In genomic region chr3:79085166-79085565, GRCh38 we compare ENCODE assay signal across 29 cellular contexts.
DNase-seq lines count a peak whose midpoint lies in the region; FAIRE-seq and TF ChIP-seq lines count a peak whose summit lies in the region.
"Had no signal": no experiment of that assay in that cellular context is flagged by ENCODE, and none has a peak within 500 bp of the region (broad histone marks: within the 10 kb centered on the region; RNA-seq: fewer than 3 reads in every experiment).

No MANE protein-coding gene starts in this region.

- H3K23ac ChIP-seq in H1 (ENCODE audit: insufficient read length) (no peak overlapping the region), mesenchymal stem cell (ENCODE audit: low read length in 2 of 2) (no peak overlapping the region)

- peaks cover 7% of the 10 kb centered on the region for H3K4me1 Mint-ChIP-seq in HFFc6 (ENCODE audit: low read depth)
- H3K4me1 Mint-ChIP-seq: stimulated activated naive CD8-positive, alpha-beta T cell treated with anti-CD3 and anti-CD28 coated beads, Interleukin-15, amount 100 ng/mL, for 72 hours had no signal

- H3K9me3 Mint-ChIP-seq in HFFc6 = no peaks in the 10 kb centered on the region
- H3K9me3 Mint-ChIP-seq: activated T-cell treated with anti-CD3 and anti-CD28 coated beads, Interleukin-2, amount 50 U/mL, for 4 hours; nephron; stimulated activated naive CD8-positive, alpha-beta T cell treated with anti-CD3 and anti-CD28 coated beads, Interleukin-15, amount 100 ng/mL, for 72 hours had no signal

- H2AK5ac ChIP-seq in H1 (ENCODE audit: low read depth, low read length) = no peak overlapping the region
- no peak overlapping the region for H2AK5ac ChIP-seq in mesenchymal stem cell (ENCODE audit: low read length, severe bottlenecking)

- H3K14ac ChIP-seq in H1 (ENCODE audit: insufficient read length) (no peak overlapping the region), mesenchymal stem cell (ENCODE audit: low read length in 2 of 2) (no peak overlapping the region)

- intact Hi-C loops in posterior vena cava (cut with DNase I) = no loop called here

- H3K4me1 ChIP-seq in H1 (replicated peaks in 1 of 4; ENCODE audit: control insufficient read depth in 3 of 4, insufficient read depth in 4 of 4, low read length in 3 of 4) = peaks cover 0 to 4% (median 2%) of the 10 kb centered on the region in 4 experiments; a peak in 2 of 7 replicates
- no peaks in the 10 kb centered on the region for H3K4me1 ChIP-seq in mesenchymal stem cell (ENCODE audit: control insufficient read depth, insufficient read depth, low read depth, low read length)
- no peaks in the 10 kb centered on the region for H3K4me1 ChIP-seq in MM.1S (ENCODE audit: low read length)
- H3K4me1 ChIP-seq: gastrocnemius medialis, right lobe of liver, thyroid gland had no signal

- no peaks in the 10 kb centered on the region for H3K36me3 ChIP-seq in H1 (ENCODE audit: control insufficient read depth in 2 of 4, insufficient read depth in 4 of 4, low read length in 3 of 4)
- H3K36me3 ChIP-seq in mesenchymal stem cell (ENCODE audit: control insufficient read depth in 1 of 2, insufficient read depth in 2 of 2, low read depth in 1 of 2, low read length in 2 of 2) = no peaks in the 10 kb centered on the region
- no peaks in the 10 kb centered on the region for H3K36me3 ChIP-seq in MM.1S (replicated peaks; ENCODE audit: insufficient read depth, low read length)
- H3K36me3 ChIP-seq: gastrocnemius medialis, right lobe of liver, thyroid gland had no signal

- H3K79me1 ChIP-seq in H1 (ENCODE audit: low read depth, low read length) = no peaks in the 10 kb centered on the region
- no peaks in the 10 kb centered on the region for H3K79me1 ChIP-seq in mesenchymal stem cell (replicated peaks; ENCODE audit: low read length, poor library complexity, severe bottlenecking)

- H3K56ac ChIP-seq in H1 (replicated peaks; ENCODE audit: insufficient read length, low read depth, low read length) = no peak overlapping the region

- no peaks in the 10 kb centered on the region for H3K36me3 Mint-ChIP-seq in HFFc6 (ENCODE audit: low read depth)

- no peaks in the 10 kb centered on the region for H3K9me3 ChIP-seq in H1 (ENCODE audit: insufficient read depth in 2 of 2, low read depth in 1 of 2, low read length in 1 of 2)
- H3K9me3 ChIP-seq in mesenchymal stem cell (ENCODE audit: control insufficient read depth, low read length) = no peaks in the 10 kb centered on the region
- no peaks in the 10 kb centered on the region for H3K9me3 ChIP-seq in MM.1S (replicated peaks; ENCODE audit: insufficient read depth, low read length)
- H3K9me3 ChIP-seq: gastrocnemius medialis, right lobe of liver, thyroid gland had no signal

- H4K8ac ChIP-seq in H1 (ENCODE audit: extremely low read depth, insufficient read depth, low read length) (no peak overlapping the region), mesenchymal stem cell (ENCODE audit: low read length) (no peak overlapping the region)

- no peak overlapping the region for H3K27ac Mint-ChIP-seq in HFFc6

- CTCF ChIA-PET in H1 (lab: Charles Lee; ENCODE audit: partially characterized antibody) = interaction anchor here (0.5 to 6.9 kb wide), 19 partner anchors 11 to 443 kb away, joined by 3 to 83 read pairs (median 6); no protein-coding TSS in a partner anchor

- TF ChIP-seq CTCF in HFF-Myc (IDR thresholded peaks at IDR 0.05; ENCODE audit: low read depth, low read length, missing control alignments) (no peak), H1 (IDR thresholded peaks at IDR 0.05; ENCODE audit: control extremely low read depth in 1 of 3, insufficient read depth in 1 of 3, low read depth in 1 of 3, low read length in 3 of 3) (no peak), MM.1S (IDR thresholded peaks at IDR 0.05; ENCODE audit: low read length) (no peak), HFFc6 (IDR thresholded peaks at IDR 0.05) (no peak)

- no peak overlapping the region for H4K5ac ChIP-seq in H1 (ENCODE audit: insufficient read length, low read depth, low read length)

- H3K27me3 ChIP-seq in H1 (replicated peaks in 1 of 4; ENCODE audit: control insufficient read depth in 3 of 4, extremely low read depth in 1 of 4, insufficient read depth in 3 of 4, low read length in 3 of 4) (no peaks in the 10 kb centered on the region), mesenchymal stem cell (ENCODE audit: control insufficient read depth in 1 of 2, insufficient read depth in 1 of 2, low read length in 2 of 2) (no peaks in the 10 kb centered on the region), MM.1S (replicated peaks; ENCODE audit: insufficient read depth, low read length) (no peaks in the 10 kb centered on the region)
- H3K27me3 ChIP-seq: gastrocnemius medialis, right lobe of liver, thyroid gland had no signal

- H2BK120ac ChIP-seq in H1 (replicated peaks; ENCODE audit: low read depth, low read length) (no peak overlapping the region), mesenchymal stem cell (ENCODE audit: low read depth, low read length) (no peak overlapping the region)

- no peak overlapping the region for H2BK15ac ChIP-seq in H1 (ENCODE audit: low read length)
- no peak overlapping the region for H2BK15ac ChIP-seq in mesenchymal stem cell (ENCODE audit: low read depth, poor library complexity, severe bottlenecking)

- H2AFZ ChIP-seq in H1 (ENCODE audit: low read length) = peak overlapping the region; percentile 68; the same call in 1 of the 2 replicates
- no peak overlapping the region for H2AFZ ChIP-seq in mesenchymal stem cell (ENCODE audit: low read depth, low read length)
- no peak overlapping the region for H2AFZ ChIP-seq in MM.1S (ENCODE audit: low read length)

- no peak overlapping the region for H3K4me3 Mint-ChIP-seq in HFFc6
- H3K4me3 Mint-ChIP-seq: activated T-cell treated with anti-CD3 and anti-CD28 coated beads, Interleukin-2, amount 50 U/mL, for 4 hours; nephron; stimulated activated naive CD8-positive, alpha-beta T cell treated with anti-CD3 and anti-CD28 coated beads, Interleukin-15, amount 100 ng/mL, for 72 hours had no signal

- H3F3A ChIP-seq in MM.1S (ENCODE audit: insufficient read depth, low read length) = no peaks in the 10 kb centered on the region

- H4K91ac ChIP-seq in H1 (replicated peaks; ENCODE audit: insufficient read length, low read length) = no peak overlapping the region
- H4K91ac ChIP-seq in mesenchymal stem cell (ENCODE audit: low read length) = no peak overlapping the region

- WGBS in H1 (ENCODE audit: extremely low coverage in 1 of 2, insufficient coverage in 1 of 2, insufficient read length in 1 of 2, insufficient replicate concordance in 2 of 2, low coverage in 1 of 2, low lambda C conversion rate in 2 of 2, missing lambda C conversion rate in 1 of 2), 2 experiments = 91% methylated on average over 1 of the region's 1 CpG; no CpG with 5 or more reads in 1 of the 2 experiments
- WGBS in mesenchymal stem cell = 87% methylated on average over 1 of the region's 1 CpG

- no peak for TF ChIP-seq RAD21 in H1 (IDR thresholded peaks at IDR 0.05 in 1 of 2, conservative IDR thresholded peaks at IDR 0.05 in 1 of 2; ENCODE audit: low read depth in 2 of 2, low read length in 2 of 2)

- DNase-seq in AG08396 (ENCODE audit: low spot score) (peak; percentile 4), HFF-Myc (ENCODE audit: extremely low read depth, low read depth) (peak; percentile 5), H1 (ENCODE audit: low read depth in 1 of 2, low spot score in 2 of 2) (no peak), mesenchymal stem cell (peak; percentile 8), MM.1S (no peak), posterior vena cava (ENCODE audit: low spot score) (no peak), GOT3 (lab: John Stamatoyannopoulos, UW) (no peak), HFFc6 (no peak)
- DNase-seq: activated CD4-positive, alpha-beta T cell treated with anti-CD3 and anti-CD28 coated beads for 1 hour; activated naive CD4-positive, alpha-beta T cell; activated T-cell treated with anti-CD3 and anti-CD28 coated beads, Interleukin-2, amount 50 U/mL, for 4 hours; amygdala; caudate nucleus; gastrocnemius medialis; hippocampal formation; NCI-H1436; NCI-H510A; NK-92 treated with Interleukin-12 subunit alpha and Interleukin-12 subunit beta, amount 100 ng/mL, for 24 hours; posterior cingulate gyrus; right lobe of liver; SHP77 treated with DMSO at 0.1 percent for 48 hours; stimulated activated naive CD8-positive, alpha-beta T cell treated with anti-CD3 and anti-CD28 coated beads, Interleukin-15, amount 100 ng/mL, for 72 hours; thyroid gland had no signal

- no peaks in the 10 kb centered on the region for H3K9me2 ChIP-seq in MM.1S (replicated peaks; ENCODE audit: insufficient read depth, low read length)

- POLR2A ChIA-PET in H1 (lab: Charles Lee; ENCODE audit: partially characterized antibody) = no interaction called here

- no peaks in the 10 kb centered on the region for H3K27me3 Mint-ChIP-seq in HFFc6 (ENCODE audit: insufficient read depth)
- H3K27me3 Mint-ChIP-seq: stimulated activated naive CD8-positive, alpha-beta T cell treated with anti-CD3 and anti-CD28 coated beads, Interleukin-15, amount 100 ng/mL, for 72 hours had no signal

- no peak overlapping the region for H2BK20ac ChIP-seq in H1 (ENCODE audit: low read length)

- H3K4me3 ChIP-seq in HFF-Myc (replicated peaks; ENCODE audit: low read depth, low read length) (no peak overlapping the region), H1 (ENCODE audit: extremely low read depth in 1 of 4, insufficient read depth in 2 of 4, low read depth in 3 of 4, low read length in 4 of 4) (no peak overlapping the region), mesenchymal stem cell (ENCODE audit: insufficient read depth in 1 of 2, low read depth in 1 of 2, low read length in 2 of 2) (no peak overlapping the region), MM.1S (ENCODE audit: low read length) (no peak overlapping the region)
- H3K4me3 ChIP-seq: gastrocnemius medialis, K562, right lobe of liver, thyroid gland had no signal

- no peak overlapping the region for H3K4me2 ChIP-seq in H1 (ENCODE audit: insufficient read depth in 1 of 2, low read depth in 2 of 2, low read length in 2 of 2)
- H3K4me2 ChIP-seq in mesenchymal stem cell (ENCODE audit: low read length, poor library complexity, severe bottlenecking) = no peak overlapping the region
- no peak overlapping the region for H3K4me2 ChIP-seq in MM.1S (ENCODE audit: low read depth, low read length)

- H3K4ac ChIP-seq in H1 (replicated peaks; ENCODE audit: insufficient read length, low read depth, low read length) (no peak overlapping the region), mesenchymal stem cell (ENCODE audit: low read depth in 1 of 2, low read length in 2 of 2) (no peak overlapping the region)

- TF ChIP-seq POLR2A in H1 (IDR thresholded peaks at IDR 0.05; ENCODE audit: control extremely low read depth in 1 of 2, low read depth in 2 of 2, low read length in 2 of 2) = no peak

- H3K27ac ChIP-seq in H1 (ENCODE audit: low read depth, low read length) (no peak overlapping the region), mesenchymal stem cell (ENCODE audit: low read length, poor library complexity, severe bottlenecking) (no peak overlapping the region), MM.1S (ENCODE audit: low read length) (no peak overlapping the region)
- H3K27ac ChIP-seq: C4-2B, gastrocnemius medialis, right lobe of liver, thyroid gland had no signal

- H2BK12ac ChIP-seq in H1 (ENCODE audit: low read depth, low read length) (no peak overlapping the region), mesenchymal stem cell (ENCODE audit: low read length in 2 of 2) (no peak overlapping the region)

- H4K20me1 ChIP-seq in H1 (replicated peaks in 1 of 2; ENCODE audit: control insufficient read depth in 1 of 2, insufficient read depth in 2 of 2, low read length in 2 of 2) = no peaks in the 10 kb centered on the region
- H4K20me1 ChIP-seq in MM.1S (ENCODE audit: insufficient read depth, low read length) = no peaks in the 10 kb centered on the region

- no peak for TF ChIP-seq EP300 in H1 (IDR thresholded peaks at IDR 0.05; ENCODE audit: borderline replicate concordance in 1 of 2, low read depth in 2 of 2, low read length in 2 of 2)

- no peak overlapping the region for H2BK5ac ChIP-seq in H1 (ENCODE audit: low read depth, low read length)
- H2BK5ac ChIP-seq in mesenchymal stem cell (ENCODE audit: low read depth, low read length, poor library complexity, severe bottlenecking) = no peak overlapping the region

- no peaks in the 10 kb centered on the region for H3K23me2 ChIP-seq in H1 (ENCODE audit: low read depth, low read length)

- H3K79me2 ChIP-seq in H1 (ENCODE audit: control insufficient read depth in 1 of 2, insufficient read depth in 2 of 2, low read length in 2 of 2) (no peaks in the 10 kb centered on the region), MM.1S (ENCODE audit: low read length) (no peaks in the 10 kb centered on the region)

- no peak for FAIRE-seq in H1 (lab: Jason Lieb, UNC)
- FAIRE-seq: endothelial cell of umbilical vein, GM19239, islet of Langerhans, K562 had no signal

- no peak overlapping the region for H3K18ac ChIP-seq in H1 (ENCODE audit: extremely low read depth, low read length)
- no peak overlapping the region for H3K18ac ChIP-seq in mesenchymal stem cell (ENCODE audit: low read depth in 1 of 2, low read length in 2 of 2)

- H3K9ac ChIP-seq in H1 (replicated peaks in 1 of 4; ENCODE audit: extremely low read depth in 1 of 4, low read depth in 3 of 4, low read length in 3 of 4) = no peak overlapping the region
- no peak overlapping the region for H3K9ac ChIP-seq in mesenchymal stem cell (ENCODE audit: low read length)
- no peak overlapping the region for H3K9ac ChIP-seq in MM.1S (ENCODE audit: low read length)

Comparison
In these comparisons a context has a peak if more than half of its experiments do, and no peak if none do; other contexts are left out.
1. DNase-seq: peak in AG08396 (single experiment), HFF-Myc (single experiment) and mesenchymal stem cell (single experiment); none in H1 (0 of 2), MM.1S (single experiment), posterior vena cava (single experiment), GOT3 (single experiment) and HFFc6 (single experiment).